10 cellular contexts compared by ENCODE assay signal in genomic region chr19:45864629-45865082, GRCh38. TPM values are rescaled to one million over a fixed set of nuclear protein-coding genes. Genes with fewer than 3 reads are reported as not detected.
A peak's percentile ranks its signal among the peaks of the same experiment; 100 is the strongest.
DNase-seq lines count a peak whose midpoint lies in the region; ATAC-seq and TF ChIP-seq lines count a peak whose summit lies in the region.
"Had no signal": no experiment of that assay in that cellular context is flagged by ENCODE, and none has a peak within 500 bp of the region (broad histone marks: within the 10 kb centered on the region; RNA-seq: fewer than 3 reads in every experiment).

No MANE protein-coding gene starts in this region.

- CTCF ChIA-PET in SK-N-SH (lab: Yijun Ruan, JAX) (interaction anchor here (0.7 to 12.2 kb wide), 16 partner anchors 10 to 258 kb away, joined by 3 to 121 read pairs (median 4); partner anchors contain the start of genes IRF2BP1, MYPOP and SIX5), PC-9 (lab: Charles Lee) (no interaction called here)
- CTCF ChIA-PET in activated CD4-positive, alpha-beta memory T cell treated with anti-CD3 and anti-CD28 coated beads for 36 hours (lab: Charles Lee): interaction anchor here (0.5 to 4.0 kb wide), 9 partner anchors 13 to 152 kb away, joined by 3 to 106 read pairs (median 7); partner anchors contain the start of genes CCDC61, IRF2BP1, MYPOP and SIX5

- H3K79me2 ChIP-seq in SK-N-SH (ENCODE audit: insufficient read depth) (peaks cover 32% of the 10 kb centered on the region), PC-9 (ENCODE audit: low read depth) (peaks cover 30% of the 10 kb centered on the region)

- H3K27ac ChIP-seq in SK-N-SH (ENCODE audit: low read depth in 2 of 2, low read length in 1 of 2): no peak overlapping the region
- H3K27ac ChIP-seq in gastrocnemius medialis: no peak overlapping the region
- H3K27ac ChIP-seq in PC-9: no peak overlapping the region
- H3K27ac ChIP-seq: SJSA1 had no signal

- 55% methylated on average over 12 of the region's 12 CpGs for WGBS in SK-N-SH (ENCODE audit: low lambda C conversion rate)

- H3K4me1 Mint-ChIP-seq in activated CD4-positive, alpha-beta memory T cell treated with anti-CD3 and anti-CD28 coated beads for 36 hours (ENCODE audit: low read depth): peaks cover 19% of the 10 kb centered on the region

- peaks cover 9% of the 10 kb centered on the region for H3K36me3 Mint-ChIP-seq in activated CD4-positive, alpha-beta memory T cell treated with anti-CD3 and anti-CD28 coated beads for 36 hours

- no peak for TF ChIP-seq RAD21 in SK-N-SH (IDR thresholded peaks at IDR 0.05; ENCODE audit: low read length)

- DNase-seq in SK-N-SH (no peak), gastrocnemius medialis (no peak), PC-9 (no peak), NCI-H1436 (lab: John Stamatoyannopoulos, UW) (no peak), HT-29 (ENCODE audit: low spot score) (no peak)
- no peak for DNase-seq in activated CD4-positive, alpha-beta memory T cell treated with anti-CD3 and anti-CD28 coated beads for 36 hours

- peak overlapping the region; percentile 40 for H3K4me3 Mint-ChIP-seq in activated CD4-positive, alpha-beta memory T cell treated with anti-CD3 and anti-CD28 coated beads for 36 hours

- POLR2A ChIA-PET in SK-N-SH (lab: Yijun Ruan, JAX): interaction anchor here (0.5 to 1.2 kb wide), 3 partner anchors 16 to 1384 kb away, joined by 3 read pairs; no protein-coding TSS in a partner anchor
- POLR2A ChIA-PET in activated CD4-positive, alpha-beta memory T cell treated with anti-CD3 and anti-CD28 coated beads for 36 hours (lab: Charles Lee): interaction anchor here (1.8 to 2.8 kb wide), 3 partner anchors 18 to 38 kb away, joined by 7 to 16 read pairs (median 10); partner anchors contain the start of genes IRF2BP1 and MYPOP
- POLR2A ChIA-PET in PC-9 (lab: Charles Lee; ENCODE audit: unreplicated experiment): interaction anchor here (0.5 to 0.6 kb wide), 2 partner anchors 63 to 269 kb away, joined by 3 to 4 read pairs; no protein-coding TSS in a partner anchor

- no peak for TF ChIP-seq CTCF in SK-N-SH (IDR thresholded peaks at IDR 0.05)
- TF ChIP-seq CTCF in gastrocnemius medialis (IDR thresholded peaks at IDR 0.05 in 4 of 5, conservative IDR thresholded peaks at IDR 0.05 in 1 of 5): no peak
- TF ChIP-seq CTCF in PC-9 (conservative IDR thresholded peaks at IDR 0.05): no peak

- no peak overlapping the region for H3K9ac ChIP-seq in SK-N-SH
- peak overlapping the region; percentile 92 for H3K9ac ChIP-seq in iPS-15b (ENCODE audit: low read depth, low read length)

- H3F3A ChIP-seq in SK-N-SH (replicated peaks; ENCODE audit: insufficient read depth) (peaks cover 16% of the 10 kb centered on the region), PC-9 (ENCODE audit: insufficient read depth, low read depth) (peaks cover 18% of the 10 kb centered on the region; the same call in 1 of the 2 replicates)

- H3K36me3 ChIP-seq in SK-N-SH (replicated peaks in 1 of 2; ENCODE audit: control insufficient read depth in 1 of 2, insufficient read depth in 2 of 2, low read length in 1 of 2): peaks cover 2 to 17% of the 10 kb centered on the region in 2 experiments
- peaks cover 4% of the 10 kb centered on the region for H3K36me3 ChIP-seq in iPS-15b (ENCODE audit: control insufficient read depth, insufficient read depth, low read length)
- H3K36me3 ChIP-seq in gastrocnemius medialis: peaks cover 0 to 6% of the 10 kb centered on the region in 2 donors
- peaks cover 5% of the 10 kb centered on the region; the same call in 1 of the 2 replicates for H3K36me3 ChIP-seq in PC-9 (ENCODE audit: low read depth)

- H3K4me2 ChIP-seq in SK-N-SH (peak overlapping the region; percentile 73), PC-9 (no peak overlapping the region)

- intact Hi-C loops in activated CD4-positive, alpha-beta memory T cell treated with anti-CD3 and anti-CD28 coated beads for 36 hours (cut with micrococcal nuclease): loop anchor here (5.0 to 10.0 kb wide), 3 partner anchors 47 to 367 kb away; partner anchors contain the start of genes OPA3, PPM1N, RSPH6A and RTN2
- intact Hi-C loops in gastrocnemius medialis (cut with DNase I; ENCODE audit: low total_unique reads) (no loop called here), PC-9 (cut with micrococcal nuclease; ENCODE audit: unreplicated experiment) (loop anchor here (10.0 kb wide), 2 partner anchors 210 to 400 kb away; no protein-coding TSS in a partner anchor)

- in situ Hi-C loops in gastrocnemius medialis (cut with MboI; ENCODE audit: low sequenced_read_pairs in 4 of 4): no loop called here

- H3K9me3 ChIP-seq in SK-N-SH (no peaks in the 10 kb centered on the region), iPS-15b (ENCODE audit: control insufficient read depth, insufficient read depth, low read length) (no peaks in the 10 kb centered on the region), gastrocnemius medialis (no peaks in the 10 kb centered on the region), PC-9 (ENCODE audit: insufficient read depth, low read depth) (no peaks in the 10 kb centered on the region)

- H3K27me3 ChIP-seq in SK-N-SH (ENCODE audit: insufficient read depth): peaks cover 19% of the 10 kb centered on the region; the same call in 1 of the 2 replicates
- H3K27me3 ChIP-seq in iPS-15b (ENCODE audit: control insufficient read depth, insufficient read depth, low read length): no peaks in the 10 kb centered on the region
- H3K27me3 ChIP-seq in gastrocnemius medialis: peaks cover 10 to 16% (median 10%) of the 10 kb centered on the region in 3 donors
- peaks cover 47% of the 10 kb centered on the region for H3K27me3 ChIP-seq in PC-9 (ENCODE audit: insufficient read depth, low read depth)

- H3K4me1 ChIP-seq in SK-N-SH (ENCODE audit: control insufficient read depth in 1 of 2, insufficient read depth in 2 of 2, low read depth in 1 of 2, low read length in 1 of 2) (peaks cover 0 to 6% of the 10 kb centered on the region in 2 experiments; a peak in 2 of 4 replicates), iPS-15b (ENCODE audit: control insufficient read depth, insufficient read depth, low read length) (peaks cover 7% of the 10 kb centered on the region), gastrocnemius medialis (peaks cover 17 to 22% of the 10 kb centered on the region in 2 donors), PC-9 (replicated peaks; ENCODE audit: insufficient read depth) (peaks cover 15% of the 10 kb centered on the region)

- TF ChIP-seq POLR2A in gastrocnemius medialis (IDR thresholded peaks at IDR 0.05): no peak

- no peaks in the 10 kb centered on the region for H3K9me2 ChIP-seq in SK-N-SH
- H3K9me2 ChIP-seq in PC-9 (ENCODE audit: insufficient read depth): no peaks in the 10 kb centered on the region

- peaks cover 20% of the 10 kb centered on the region for H3K27me3 Mint-ChIP-seq in activated CD4-positive, alpha-beta memory T cell treated with anti-CD3 and anti-CD28 coated beads for 36 hours

- ATAC-seq in SK-N-SH treated with all-trans-retinoic acid at 6 μM for 48 hours: no peak
- no peak for ATAC-seq in gastrocnemius medialis

- H3K4me3 ChIP-seq in SK-N-SH (ENCODE audit: low read depth in 2 of 2, low read length in 1 of 2): peak overlapping the region in 1 of 2 experiments; percentile 36; a peak in 2 of 4 replicates
- peak overlapping the region; percentile 95 for H3K4me3 ChIP-seq in iPS-15b (ENCODE audit: low read depth, low read length)
- H3K4me3 ChIP-seq in gastrocnemius medialis: peak overlapping the region in 3 of 4 donors; percentile 58 to 95 (median 62)
- no peak overlapping the region for H3K4me3 ChIP-seq in PC-9

- H3K9me3 Mint-ChIP-seq in activated CD4-positive, alpha-beta memory T cell treated with anti-CD3 and anti-CD28 coated beads for 36 hours: no peaks in the 10 kb centered on the region

- H2AFZ ChIP-seq in SK-N-SH (ENCODE audit: low read depth) (peak overlapping the region; percentile 99; the same call in 1 of the 2 replicates), PC-9 (no peak overlapping the region)

- no peak overlapping the region for H3K27ac Mint-ChIP-seq in activated CD4-positive, alpha-beta memory T cell treated with anti-CD3 and anti-CD28 coated beads for 36 hours

- TF ChIP-seq EP300 in SK-N-SH (IDR thresholded peaks at IDR 0.05; ENCODE audit: borderline replicate concordance in 1 of 2, low read depth in 1 of 2, low read length in 1 of 2): no peak

- H4K20me1 ChIP-seq in SK-N-SH (ENCODE audit: insufficient read depth): no peaks in the 10 kb centered on the region
- no peaks in the 10 kb centered on the region for H4K20me1 ChIP-seq in PC-9 (ENCODE audit: insufficient read depth)

- BruUV-seq in PC-9 (replicated peaks; lab: Mats Ljungman, UMichigan): no TSS peak

RNA-seq across cellular contexts. Expression of gene FOXA3, which starts 0.5 kb away (rescaled TPM):
- 0.97 and 1.5 TPM in 2 replicates for polyA plus RNA-seq in SK-N-SH (2012; rRNA removed)
- polyA plus RNA-seq in SK-N-SH (2012; cell fraction: cytosol; rRNA removed): 0.91 and 1.0 TPM in 2 replicates
- polyA plus RNA-seq in SK-N-SH (2012; cell fraction: nucleus; rRNA removed): 0.48 and 0.82 TPM in 2 replicates
- under 1 TPM; 0.29 to 0.48 TPM for total RNA-seq in activated CD4-positive, alpha-beta memory T cell treated with anti-CD3 and anti-CD28 coated beads for 36 hours
- total RNA-seq in gastrocnemius medialis: not detected
- total RNA-seq in PC-9 (2021): not detected in 2 replicates
- 6.1 and 10.7 TPM in 2 replicates for total RNA-seq in HT-29 (2014; rRNA removed; shearing (Covaris generic))
- total RNA-seq: A172, SJSA1 had no signal

RNA-seq across cellular contexts. Expression of gene SYMPK, which starts 1.7 kb away (rescaled TPM):
- 76.3 and 92.7 TPM in 2 replicates for polyA plus RNA-seq in SK-N-SH (2012; rRNA removed)
- 31.3 and 45.6 TPM in 2 replicates for polyA plus RNA-seq in SK-N-SH (2012; cell fraction: cytosol; rRNA removed)
- polyA plus RNA-seq in SK-N-SH (2012; cell fraction: nucleus; rRNA removed): 170 and 185 TPM in 2 replicates
- 10 to 100 TPM; 87.8 to 91.6 TPM for total RNA-seq in activated CD4-positive, alpha-beta memory T cell treated with anti-CD3 and anti-CD28 coated beads for 36 hours
- total RNA-seq in gastrocnemius medialis (10 to 100 TPM; 14.1 to 64.6 (median 34.9) TPM), PC-9 (2021) (85.5 and 121 TPM in 2 replicates)
- 114 and 117 TPM in 2 replicates for total RNA-seq in HT-29 (2014; rRNA removed; shearing (Covaris generic))

RNA-seq across cellular contexts. Expression of gene IRF2BP1, which starts 21.3 kb away (rescaled TPM):
- polyA plus RNA-seq in SK-N-SH (2012; rRNA removed): 11.8 and 16.8 TPM in 2 replicates
- polyA plus RNA-seq in SK-N-SH (2012; cell fraction: cytosol; rRNA removed): 7.0 and 11.8 TPM in 2 replicates
- polyA plus RNA-seq in SK-N-SH (2012; cell fraction: nucleus; rRNA removed): 12.2 and 14.1 TPM in 2 replicates
- total RNA-seq in activated CD4-positive, alpha-beta memory T cell treated with anti-CD3 and anti-CD28 coated beads for 36 hours: 10 to 100 TPM; 14.2 to 14.7 TPM
- total RNA-seq in gastrocnemius medialis (10 to 100 TPM; 17.1 to 40.6 (median 28.6) TPM), PC-9 (2021) (24.7 and 29.8 TPM in 2 replicates)
- total RNA-seq in HT-29 (2014; rRNA removed; shearing (Covaris generic)): 119 and 125 TPM in 2 replicates

RNA-seq across cellular contexts. Expression of gene MYPOP, which starts 37.8 kb away (rescaled TPM):
- 2.8 and 5.1 TPM in 2 replicates for polyA plus RNA-seq in SK-N-SH (2012; rRNA removed)
- 3.2 and 4.8 TPM in 2 replicates for polyA plus RNA-seq in SK-N-SH (2012; cell fraction: cytosol; rRNA removed)
- polyA plus RNA-seq in SK-N-SH (2012; cell fraction: nucleus; rRNA removed): 11.0 and 16.2 TPM in 2 replicates
- 1 to 10 TPM; 6.8 to 6.9 TPM for total RNA-seq in activated CD4-positive, alpha-beta memory T cell treated with anti-CD3 and anti-CD28 coated beads for 36 hours
- total RNA-seq in gastrocnemius medialis (10 to 100 TPM in 1 of 4 donors, 1 to 10 TPM in 3; 5.9 to 12.4 (median 6.3) TPM), PC-9 (2021) (13.6 TPM in 2 replicates)
- total RNA-seq in HT-29 (2014; rRNA removed; shearing (Covaris generic)): 8.5 and 10.2 TPM in 2 replicates

RNA-seq across cellular contexts. Expression of gene RSPH6A, which starts 49.5 kb away (rescaled TPM):
- polyA plus RNA-seq in SK-N-SH (2012; rRNA removed): 0.02 TPM in 1 of 2 replicates, not detected in the other
- 0.01 TPM in 1 of 2 replicates, not detected in the other for polyA plus RNA-seq in SK-N-SH (2012; cell fraction: cytosol; rRNA removed)
- polyA plus RNA-seq in SK-N-SH (2012; cell fraction: nucleus; rRNA removed): 0.04 and 0.05 TPM in 2 replicates
- under 1 TPM; 0.12 to 0.19 TPM for total RNA-seq in activated CD4-positive, alpha-beta memory T cell treated with anti-CD3 and anti-CD28 coated beads for 36 hours
- not detected for total RNA-seq in gastrocnemius medialis
- total RNA-seq in PC-9 (2021): 0.38 and 0.39 TPM in 2 replicates
- total RNA-seq in HT-29 (2014; rRNA removed; shearing (Covaris generic)): not detected in 2 replicates
- total RNA-seq: A172, SJSA1 had no signal
